Comparison of ENCODE assay signal across 1 cellular context in genomic region chr1:74245168-74245753, GRCh38.
TF ChIP-seq lines count a peak whose summit lies in the region.

No MANE protein-coding gene starts in this region.

TF ChIP-seq in HEK293, 187 proteins besides CTCF, POLR2A, EP300 and RAD21 (continued from another document):
- peak; percentile 39; the same call in 1 of the 2 replicates for TF ChIP-seq PRDM6 (tag by site-specific recombination; IDR thresholded peaks at IDR 0.05)
- TF ChIP-seq ZBTB11 (tag by site-specific recombination; conservative IDR thresholded peaks at IDR 0.05; ENCODE audit: low read depth): no peak
- no peak for TF ChIP-seq SETDB1 (IDR thresholded peaks at IDR 0.05; ENCODE audit: insufficient read length, low read length)
